In the genomic region with DNA sequence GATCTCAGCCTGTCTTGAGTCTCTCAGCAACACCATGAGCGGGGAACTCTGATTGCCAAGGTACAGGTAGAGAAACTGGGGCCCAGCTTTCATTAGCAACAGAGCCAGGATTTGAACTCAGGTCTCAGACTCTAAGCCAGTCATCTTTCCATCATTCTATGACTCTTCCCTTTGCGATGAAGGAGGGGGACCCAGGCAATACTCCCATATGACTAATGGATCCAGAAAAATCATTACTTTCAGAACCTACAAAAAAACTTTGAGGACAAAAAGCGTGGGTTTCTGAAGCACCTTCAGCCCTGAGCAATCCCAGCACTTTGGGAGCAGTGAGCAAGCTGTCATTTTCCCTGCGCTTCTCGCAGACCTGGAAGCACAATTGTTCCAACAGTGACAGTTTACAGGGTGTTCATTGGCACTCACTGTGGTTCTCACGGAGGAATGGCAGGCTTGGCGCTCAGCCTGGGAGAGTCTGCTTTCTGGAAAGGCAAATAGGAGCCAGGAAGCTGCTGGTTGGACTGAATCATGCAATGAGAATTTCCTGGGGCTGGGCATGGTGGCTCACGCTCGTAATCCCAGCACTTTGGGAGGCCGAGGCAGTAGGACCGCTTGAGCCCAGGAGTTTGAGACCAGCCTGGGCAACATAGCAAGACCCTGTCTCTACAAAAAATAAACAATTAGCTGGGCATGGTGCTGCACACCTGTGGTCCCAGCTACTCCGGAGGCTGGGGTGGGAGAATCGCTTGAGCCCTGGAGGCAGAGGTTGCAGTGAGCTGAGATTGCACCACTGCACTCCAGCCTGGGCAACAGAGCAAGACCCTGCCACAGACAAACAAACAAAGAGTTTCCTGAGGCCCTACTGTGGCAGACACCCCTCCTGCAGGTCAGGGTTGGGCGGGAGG, we compare ENCODE assay signal across 8 cellular contexts. TPM values are rescaled to one million over a fixed set of nuclear protein-coding genes. Genes with fewer than 3 reads are reported as not detected.
A peak's percentile ranks its signal among the peaks of the same experiment; 100 is the strongest.
DNase-seq lines count a peak whose midpoint lies in the region; TF ChIP-seq lines count a peak whose summit lies in the region.

No MANE protein-coding gene starts in this region.

- TF ChIP-seq CTCF in tibial artery (IDR thresholded peaks at IDR 0.05) (no peak), endodermal cell (conservative IDR thresholded peaks at IDR 0.05) (no peak)

- H3K27ac ChIP-seq in tibial artery (peak overlapping the region; percentile 17 to 58), endodermal cell (ENCODE audit: low read depth, low read length) (no peak overlapping the region)

- intact Hi-C loops in tibial artery (cut with DNase I; ENCODE audit: low total_unique reads): loop anchor here (5.0 kb wide), 1 partner anchor 69 kb away; no protein-coding TSS in a partner anchor

- H3K4me1 ChIP-seq in tibial artery (peaks cover 0 to 26% (median 12%) of the 10 kb centered on the region in 4 donors), endodermal cell (ENCODE audit: control insufficient read depth, insufficient read depth, low read length) (no peaks in the 10 kb centered on the region)

- 91 to 96% methylated on average over 13 to 14 of the region's 14 CpGs for WGBS in endodermal cell (ENCODE audit: insufficient coverage in 1 of 2, insufficient read length in 1 of 2), 2 experiments

- no peaks in the 10 kb centered on the region for H3K27me3 Mint-ChIP-seq in endodermal cell (ENCODE audit: insufficient read depth)

- no peak overlapping the region for H3K4me3 Mint-ChIP-seq in endodermal cell

- no peak overlapping the region for H3K4me3 ChIP-seq in tibial artery
- no peak overlapping the region for H3K4me3 ChIP-seq in endodermal cell (ENCODE audit: low read length)

- H3K27me3 ChIP-seq in tibial artery (no peaks in the 10 kb centered on the region), endodermal cell (ENCODE audit: control insufficient read depth, insufficient read depth, low read length, poor library complexity, severe bottlenecking) (peaks cover under 1% of the 10 kb centered on the region)

- H3K9me3 ChIP-seq in tibial artery (no peaks in the 10 kb centered on the region), endodermal cell (ENCODE audit: control insufficient read depth, low read length) (no peaks in the 10 kb centered on the region)

- H3K9ac ChIP-seq in endodermal cell (ENCODE audit: extremely low read depth, low read length, poor library complexity, severe bottlenecking): no peak overlapping the region

- no peak overlapping the region for H3K27ac Mint-ChIP-seq in endodermal cell

- H3K36me3 ChIP-seq in tibial artery (no peaks in the 10 kb centered on the region), endodermal cell (ENCODE audit: control insufficient read depth, insufficient read depth, low read length) (no peaks in the 10 kb centered on the region)

- peaks cover 5% of the 10 kb centered on the region for H3K4me1 Mint-ChIP-seq in endodermal cell

- H3K9me3 Mint-ChIP-seq in endodermal cell: peaks cover under 1% of the 10 kb centered on the region

- H3K36me3 Mint-ChIP-seq in endodermal cell (ENCODE audit: low read depth): no peaks in the 10 kb centered on the region

- DNase-seq in 8988T: peak; percentile 42
- DNase-seq in HT-29 (ENCODE audit: low spot score): peak; percentile 53
- DNase-seq in astrocyte of the hippocampus (ENCODE audit: low read depth, low spot score): peak; percentile 98
- peak; percentile 42 for DNase-seq in kidney glomerular epithelial cell (lab: John Stamatoyannopoulos, UW)
- DNase-seq in tibial artery: peak; percentile 70 to 93
- DNase-seq in endodermal cell: no peak
- DNase-seq in stimulated activated CD4-positive, alpha-beta T cell treated with anti-CD3 and anti-CD28 coated beads, Interleukin-4, amount 100 ng/mL, for 24 hours: no peak
- no peak for DNase-seq in activated T-cell treated with anti-CD3 and anti-CD28 coated beads for 4 hours

RNA-seq across cellular contexts. Expression of a gene that starts 40.1 kb away (rescaled TPM):
- total RNA-seq in HT-29 (2014; rRNA removed; shearing (Covaris generic)): not detected in 2 replicates
- total RNA-seq in endodermal cell: not detected
- polyA plus RNA-seq in endodermal cell (2013, experiment 1 of 2): not detected
- polyA plus RNA-seq in endodermal cell (2013, experiment 2 of 2): not detected

RNA-seq across cellular contexts. Expression of a gene that starts 40.5 kb away (rescaled TPM):
- not detected in 2 replicates for total RNA-seq in HT-29 (2014; rRNA removed; shearing (Covaris generic))
- not detected for total RNA-seq in endodermal cell
- not detected for polyA plus RNA-seq in endodermal cell (2013, experiment 1 of 2)
- not detected for polyA plus RNA-seq in endodermal cell (2013, experiment 2 of 2)

Comparison
In these comparisons a context has a peak if more than half of its experiments do, and no peak if none do; other contexts are left out.
1. DNase-seq: peak in 8988T (single experiment), HT-29 (single experiment), astrocyte of the hippocampus (single experiment), kidney glomerular epithelial cell (single experiment) and tibial artery (2 of 2); none in endodermal cell (single experiment), stimulated activated CD4-positive, alpha-beta T cell treated with anti-CD3 and anti-CD28 coated beads, Interleukin-4, amount 100 ng/mL, for 24 hours (single experiment) and activated T-cell treated with anti-CD3 and anti-CD28 coated beads for 4 hours (single experiment).